8 cellular contexts compared by ENCODE assay signal in the genomic region with DNA sequence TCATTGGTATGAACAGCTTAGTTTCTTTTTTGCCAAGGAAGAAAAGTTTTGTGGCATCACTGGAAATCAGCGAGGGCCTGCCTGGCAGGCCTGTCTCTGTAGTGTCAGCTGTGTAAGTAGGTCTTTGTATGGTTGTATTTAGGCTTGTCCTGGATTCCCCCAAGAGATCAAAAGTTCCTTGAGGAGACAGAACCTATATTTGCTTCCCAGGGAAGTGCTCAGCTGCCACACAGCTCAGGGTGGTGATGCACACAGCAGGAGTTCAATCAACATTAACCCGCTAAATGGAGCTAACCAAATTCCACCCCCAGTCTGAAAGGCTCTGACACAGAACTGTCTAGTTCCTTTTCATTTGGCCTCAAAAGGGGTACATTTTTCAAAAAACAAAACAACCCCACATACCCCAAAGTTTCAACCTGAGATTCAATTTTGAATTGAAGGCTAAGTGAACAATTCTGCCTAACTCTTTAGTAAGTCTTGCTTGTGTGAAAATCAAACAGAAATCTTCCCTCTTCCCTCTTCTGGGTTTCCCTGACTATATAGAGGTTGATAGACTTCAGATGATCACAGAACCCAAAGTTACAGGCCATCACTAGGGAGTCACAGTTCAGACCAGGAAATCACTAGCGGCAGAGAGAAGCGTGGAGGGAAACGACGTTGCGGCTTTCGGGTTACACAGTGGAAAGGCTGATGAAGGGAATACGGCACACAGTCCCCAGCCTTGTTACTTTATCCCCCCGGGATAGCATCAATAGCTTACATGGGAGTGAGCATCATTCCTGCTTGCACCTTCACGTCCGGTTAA.
A peak's percentile ranks its signal among the peaks of the same experiment; 100 is the strongest.
DNase-seq lines count a peak whose midpoint lies in the region; ATAC-seq and TF ChIP-seq lines count a peak whose summit lies in the region.
"Had no signal": no experiment of that assay in that cellular context is flagged by ENCODE, and none has a peak within 500 bp of the region (broad histone marks: within the 10 kb centered on the region; RNA-seq: fewer than 3 reads in every experiment).

No MANE protein-coding gene starts in this region.

- TF ChIP-seq POLR2A in esophagus muscularis mucosa (IDR thresholded peaks at IDR 0.05; ENCODE audit: low read depth), result no peak

- ATAC-seq in psoas muscle (no peak), HG03139 (IDR thresholded peaks at IDR 0.05; ENCODE audit: unreplicated experiment) (no peak), GM18517 (IDR thresholded peaks at IDR 0.05; ENCODE audit: unreplicated experiment) (no peak)

- peak overlapping the region; percentile 26 to 65 (median 42) for H3K27ac ChIP-seq in esophagus muscularis mucosa (replicated peaks in 1 of 4)
- peak overlapping the region; percentile 65 for H3K27ac ChIP-seq in psoas muscle

- H3K4me1 ChIP-seq in esophagus muscularis mucosa (peaks cover 28 to 63% (median 50%) of the 10 kb centered on the region in 4 donors), psoas muscle (peaks cover 39% of the 10 kb centered on the region)

- 68% methylated on average over 12 of the region's 12 CpGs for WGBS in esophagus muscularis mucosa
- 62 to 76% (median 69%) methylated on average over 12 of the region's 12 CpGs for WGBS in psoas muscle, 3 donors

- no peaks in the 10 kb centered on the region for H3K27me3 ChIP-seq in esophagus muscularis mucosa
- H3K27me3 ChIP-seq in psoas muscle (ENCODE audit: insufficient read depth in 3 of 3, low read length in 2 of 3), result no peaks in the 10 kb centered on the region

- DNase-seq in EH (ENCODE audit: low read depth) (peak; percentile 21), M059J (ENCODE audit: low read depth) (peak; percentile 35), esophagus muscularis mucosa (ENCODE audit: extremely low spot score) (no peak), psoas muscle (no peak), A172 (ENCODE audit: low spot score) (no peak)
- DNase-seq: stimulated activated CD4-positive, alpha-beta T cell treated with anti-CD3 and anti-CD28 coated beads, Interleukin-1b, Interleukin-23, amount 100 ng/mL, for 48 hours had no signal

- H3K9me3 ChIP-seq in esophagus muscularis mucosa (no peaks in the 10 kb centered on the region), psoas muscle (no peaks in the 10 kb centered on the region)

- H3K4me3 ChIP-seq in esophagus muscularis mucosa, result peak overlapping the region in 1 of 4 donors; percentile 5
- H3K4me3 ChIP-seq in psoas muscle, result peak overlapping the region; percentile 14

- H3K36me3 ChIP-seq in esophagus muscularis mucosa, result peaks cover 0 to 6% (median 3%) of the 10 kb centered on the region in 4 donors
- peaks cover 0 to 15% of the 10 kb centered on the region in 2 donors for H3K36me3 ChIP-seq in psoas muscle (ENCODE audit: insufficient read depth in 1 of 2, low read depth in 1 of 2)

- no peak for TF ChIP-seq CTCF in esophagus muscularis mucosa (IDR thresholded peaks at IDR 0.05)
- no peak for TF ChIP-seq CTCF in psoas muscle (IDR thresholded peaks at IDR 0.05)

- intact Hi-C loops in esophagus muscularis mucosa (cut with DNase I), result loop anchor here (5.0 kb wide), 1 partner anchor 129 kb away; a partner anchor contains a TSS
- intact Hi-C loops in psoas muscle (cut with DNase I), result loop anchor here (1.0 to 5.0 kb wide), 4 partner anchors 127 to 354 kb away; a partner anchor contains a TSS

- TF ChIP-seq EP300 in esophagus muscularis mucosa (IDR thresholded peaks at IDR 0.05), result no peak

Comparison
In these comparisons a context has a peak if more than half of its experiments do, and no peak if none do; other contexts are left out.
1. DNase-seq: peak in EH (single experiment) and M059J (single experiment); none in esophagus muscularis mucosa (single experiment), psoas muscle (0 of 2) and A172 (single experiment).